ENCODE assay signal across 8 cellular contexts in genomic region chr12:6423267-6424007, GRCh38. TPM values are rescaled to one million over a fixed set of nuclear protein-coding genes. Genes with fewer than 3 reads are reported as not detected.
A peak's percentile ranks its signal among the peaks of the same experiment; 100 is the strongest.
DNase-seq lines count a peak whose midpoint lies in the region; ATAC-seq and TF ChIP-seq lines count a peak whose summit lies in the region.

No MANE protein-coding gene starts in this region.

- H3K4me3 ChIP-seq in coronary artery (peak overlapping the region; percentile 13), left lung (no peak overlapping the region)

- DNase-seq in GM04503 (ENCODE audit: low read depth), result peak; percentile 64
- DNase-seq in HPDE6-E6E7 (ENCODE audit: extremely low spot score), result peak; percentile 90
- DNase-seq in NCI-H748 treated with DMSO at 0.1 percent for 48 hours (lab: John Stamatoyannopoulos, UW), result peak; percentile 45
- DNase-seq in activated CD4-positive, alpha-beta T cell treated with anti-CD3 and anti-CD28 coated beads for 48 hours, result peak; percentile 83
- DNase-seq in coronary artery (ENCODE audit: low spot score), result peak; percentile 87
- DNase-seq in left lung, result peak; percentile 82 to 88
- peak; percentile 61 to 68 (median 68) for DNase-seq in stimulated activated CD4-positive, alpha-beta T cell treated with anti-CD3 and anti-CD28 coated beads, TNF-alpha, amount 100 ng/mL, for 24 hours (ENCODE audit: low read depth in 3 of 3)

- H3K27ac ChIP-seq in coronary artery (peak overlapping the region in 1 of 2 donors; percentile 38), left lung (no peak overlapping the region)

- H3K4me1 ChIP-seq in left lung, result peaks cover 10 to 25% of the 10 kb centered on the region in 2 donors

- peak; percentile 49 for TF ChIP-seq CTCF in coronary artery (IDR thresholded peaks at IDR 0.05)
- TF ChIP-seq CTCF in left lung (IDR thresholded peaks at IDR 0.05), result peak; percentile 78 to 93

- intact Hi-C loops in left lung (cut with DNase I), result loop anchor here in 1 of 2 donors (5.0 to 10.0 kb wide), 2 partner anchors 44 to 111 kb away; partner anchors contain the start of gene GAPDH

- ATAC-seq in left lung, result peak; percentile 99
- no peak for ATAC-seq in GM21381 (IDR thresholded peaks at IDR 0.05; ENCODE audit: unreplicated experiment)

- no peaks in the 10 kb centered on the region for H3K36me3 ChIP-seq in left lung

- H3K27me3 ChIP-seq in left lung, result no peaks in the 10 kb centered on the region

- no peaks in the 10 kb centered on the region for H3K9me3 ChIP-seq in left lung

RNA-seq across cellular contexts. Expression of gene CD27, which starts 21.3 kb away (rescaled TPM):
- total RNA-seq in left lung, result 1 to 10 TPM; 1.4 to 1.6 TPM

RNA-seq across cellular contexts. Expression of gene TAPBPL, which starts 28.4 kb away (rescaled TPM):
- 10 to 100 TPM; 18.2 to 33.8 TPM for total RNA-seq in left lung

RNA-seq across cellular contexts. Expression of gene LTBR, which starts 39.5 kb away (rescaled TPM):
- 100 to 1,000 TPM; 149 to 153 TPM for total RNA-seq in left lung

RNA-seq across cellular contexts. Expression of gene VAMP1, which starts 47.0 kb away (rescaled TPM):
- total RNA-seq in left lung, result 1 to 10 TPM; 6.3 to 9.4 TPM

RNA-seq across cellular contexts. Expression of gene SCNN1A, which starts 48.1 kb away (rescaled TPM):
- 100 to 1,000 TPM; 196 to 212 TPM for total RNA-seq in left lung
